9 cellular contexts compared by ENCODE assay signal in genomic region chr10:58781873-58782488, GRCh38.
DNase-seq lines count a peak whose midpoint lies in the region; ATAC-seq, FAIRE-seq and TF ChIP-seq lines count a peak whose summit lies in the region.
"Had no signal": no experiment of that assay in that cellular context is flagged by ENCODE, and none has a peak within 500 bp of the region (broad histone marks: within the 10 kb centered on the region; RNA-seq: fewer than 3 reads in every experiment).

No MANE protein-coding gene starts in this region.

- H3K36me3 Mint-ChIP-seq in endodermal cell (ENCODE audit: low read depth) (no peaks in the 10 kb centered on the region), nephron (ENCODE audit: low read depth) (peaks cover 4% of the 10 kb centered on the region)
- H3K36me3 Mint-ChIP-seq: CD8-positive, alpha-beta memory T cell had no signal

- no peaks in the 10 kb centered on the region for H3K36me3 ChIP-seq in endodermal cell (ENCODE audit: control insufficient read depth, insufficient read depth, low read length)

- no peaks in the 10 kb centered on the region for H3K9me3 Mint-ChIP-seq in endodermal cell
- no peaks in the 10 kb centered on the region for H3K9me3 Mint-ChIP-seq in nephron
- H3K9me3 Mint-ChIP-seq: CD8-positive, alpha-beta memory T cell had no signal

- no peak for FAIRE-seq in GM12892 (lab: Jason Lieb, UNC)

- H3K4me1 ChIP-seq in endodermal cell (ENCODE audit: control insufficient read depth, insufficient read depth, low read length), result peaks cover 4% of the 10 kb centered on the region

- no peaks in the 10 kb centered on the region for H3K9me3 ChIP-seq in endodermal cell (ENCODE audit: control insufficient read depth, low read length)

- no peak for TF ChIP-seq POLR2A in GM12892 (IDR thresholded peaks at IDR 0.05; ENCODE audit: low read depth, low read length)

- H3K9ac ChIP-seq in endodermal cell (ENCODE audit: extremely low read depth, low read length, poor library complexity, severe bottlenecking), result no peak overlapping the region

- peak; percentile 80 for TF ChIP-seq CTCF in endodermal cell (conservative IDR thresholded peaks at IDR 0.05)
- TF ChIP-seq CTCF in nephron (IDR thresholded peaks at IDR 0.05; ENCODE audit: unreplicated experiment in 3 of 3), result peak; percentile 61 to 72 (median 65)

- H3K4me3 Mint-ChIP-seq in endodermal cell, result no peak overlapping the region
- no peak overlapping the region for H3K4me3 Mint-ChIP-seq in nephron
- H3K4me3 Mint-ChIP-seq: CD8-positive, alpha-beta memory T cell had no signal

- peaks cover 13% of the 10 kb centered on the region for H3K4me1 Mint-ChIP-seq in endodermal cell
- peaks cover 50% of the 10 kb centered on the region for H3K4me1 Mint-ChIP-seq in nephron
- H3K4me1 Mint-ChIP-seq: CD8-positive, alpha-beta memory T cell had no signal

- H3K4me3 ChIP-seq in endodermal cell (ENCODE audit: low read length), result no peak overlapping the region

- H3K27me3 Mint-ChIP-seq in endodermal cell (ENCODE audit: insufficient read depth) (no peaks in the 10 kb centered on the region), nephron (ENCODE audit: low read depth) (no peaks in the 10 kb centered on the region)
- H3K27me3 Mint-ChIP-seq: CD8-positive, alpha-beta memory T cell had no signal

- 25% methylated on average over 5 of the region's 5 CpGs; no CpG with 5 or more reads in 1 of the 2 experiments for WGBS in endodermal cell (ENCODE audit: insufficient coverage in 1 of 2, insufficient read length in 1 of 2), 2 experiments

- DNase-seq in NCI-H2196 (lab: John Stamatoyannopoulos, UW; ENCODE audit: unreplicated experiment) (peak; percentile 37), NCI-H2196 treated with DMSO at 0.1 percent for 48 hours (lab: John Stamatoyannopoulos, UW; ENCODE audit: unreplicated experiment) (no peak), NCI-H82 (lab: John Stamatoyannopoulos, UW) (peak; percentile 71), endodermal cell (no peak), hepatic stellate cell (ENCODE audit: low spot score) (no peak), GM12892 (ENCODE audit: insufficient read length) (no peak)

- H3K27ac ChIP-seq in endodermal cell (ENCODE audit: low read depth, low read length), result no peak overlapping the region

- no peak overlapping the region for H3K27ac Mint-ChIP-seq in endodermal cell
- H3K27ac Mint-ChIP-seq in nephron, result peak overlapping the region; percentile 66 to 88 (median 69)
- H3K27ac Mint-ChIP-seq: CD8-positive, alpha-beta memory T cell had no signal

- peak; percentile 80 for ATAC-seq in HG02885 (IDR thresholded peaks at IDR 0.05; ENCODE audit: poor library complexity, unreplicated experiment)

- no peaks in the 10 kb centered on the region for H3K27me3 ChIP-seq in endodermal cell (ENCODE audit: control insufficient read depth, insufficient read depth, low read length, poor library complexity, severe bottlenecking)

Comparison
In these comparisons a context has a peak if more than half of its experiments do, and no peak if none do; other contexts are left out.
1. DNase-seq: peak in NCI-H2196 (single experiment) and NCI-H82 (single experiment); none in NCI-H2196 treated with DMSO at 0.1 percent for 48 hours (single experiment), endodermal cell (single experiment), hepatic stellate cell (single experiment) and GM12892 (single experiment).